Comparison of ENCODE assay signal across 1 cellular context in the genomic region with DNA sequence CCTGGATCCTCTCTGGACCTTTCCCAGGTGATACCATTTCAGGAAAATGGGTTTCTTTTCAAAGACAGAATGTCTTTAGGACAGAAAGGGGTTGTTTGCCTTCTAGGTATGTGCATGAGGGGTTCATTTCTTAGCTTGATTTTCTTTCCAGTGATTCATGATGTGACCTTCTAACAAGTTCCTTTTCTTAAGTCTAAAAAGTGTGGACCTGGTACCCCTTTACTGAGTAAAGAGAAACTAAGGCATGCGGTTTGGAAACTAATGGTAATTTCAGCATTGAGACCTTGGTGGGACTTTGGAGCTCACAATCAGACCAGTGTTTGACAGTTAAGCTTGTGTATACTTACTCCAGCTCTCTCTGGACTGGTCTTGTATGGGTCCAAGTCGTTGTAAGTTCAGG.
TF ChIP-seq lines count a peak whose summit lies in the region.

No MANE protein-coding gene starts in this region.

TF ChIP-seq in GM23338, 12 proteins besides CTCF, POLR2A, EP300 and RAD21 (continued from another document):
- TF ChIP-seq, protein P1, sequence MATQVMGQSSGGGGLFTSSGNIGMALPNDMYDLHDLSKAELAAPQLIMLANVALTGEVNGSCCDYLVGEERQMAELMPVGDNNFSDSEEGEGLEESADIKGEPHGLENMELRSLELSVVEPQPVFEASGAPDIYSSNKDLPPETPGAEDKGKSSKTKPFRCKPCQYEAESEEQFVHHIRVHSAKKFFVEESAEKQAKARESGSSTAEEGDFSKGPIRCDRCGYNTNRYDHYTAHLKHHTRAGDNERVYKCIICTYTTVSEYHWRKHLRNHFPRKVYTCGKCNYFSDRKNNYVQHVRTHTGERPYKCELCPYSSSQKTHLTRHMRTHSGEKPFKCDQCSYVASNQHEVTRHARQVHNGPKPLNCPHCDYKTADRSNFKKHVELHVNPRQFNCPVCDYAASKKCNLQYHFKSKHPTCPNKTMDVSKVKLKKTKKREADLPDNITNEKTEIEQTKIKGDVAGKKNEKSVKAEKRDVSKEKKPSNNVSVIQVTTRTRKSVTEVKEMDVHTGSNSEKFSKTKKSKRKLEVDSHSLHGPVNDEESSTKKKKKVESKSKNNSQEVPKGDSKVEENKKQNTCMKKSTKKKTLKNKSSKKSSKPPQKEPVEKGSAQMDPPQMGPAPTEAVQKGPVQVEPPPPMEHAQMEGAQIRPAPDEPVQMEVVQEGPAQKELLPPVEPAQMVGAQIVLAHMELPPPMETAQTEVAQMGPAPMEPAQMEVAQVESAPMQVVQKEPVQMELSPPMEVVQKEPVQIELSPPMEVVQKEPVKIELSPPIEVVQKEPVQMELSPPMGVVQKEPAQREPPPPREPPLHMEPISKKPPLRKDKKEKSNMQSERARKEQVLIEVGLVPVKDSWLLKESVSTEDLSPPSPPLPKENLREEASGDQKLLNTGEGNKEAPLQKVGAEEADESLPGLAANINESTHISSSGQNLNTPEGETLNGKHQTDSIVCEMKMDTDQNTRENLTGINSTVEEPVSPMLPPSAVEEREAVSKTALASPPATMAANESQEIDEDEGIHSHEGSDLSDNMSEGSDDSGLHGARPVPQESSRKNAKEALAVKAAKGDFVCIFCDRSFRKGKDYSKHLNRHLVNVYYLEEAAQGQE (IDR thresholded peaks at IDR 0.05; ENCODE audit: unreplicated experiment), result no peak
- TF ChIP-seq POLR2AphosphoS5 (IDR thresholded peaks at IDR 0.05; ENCODE audit: low read depth), result no peak
- TF ChIP-seq, protein P2, sequence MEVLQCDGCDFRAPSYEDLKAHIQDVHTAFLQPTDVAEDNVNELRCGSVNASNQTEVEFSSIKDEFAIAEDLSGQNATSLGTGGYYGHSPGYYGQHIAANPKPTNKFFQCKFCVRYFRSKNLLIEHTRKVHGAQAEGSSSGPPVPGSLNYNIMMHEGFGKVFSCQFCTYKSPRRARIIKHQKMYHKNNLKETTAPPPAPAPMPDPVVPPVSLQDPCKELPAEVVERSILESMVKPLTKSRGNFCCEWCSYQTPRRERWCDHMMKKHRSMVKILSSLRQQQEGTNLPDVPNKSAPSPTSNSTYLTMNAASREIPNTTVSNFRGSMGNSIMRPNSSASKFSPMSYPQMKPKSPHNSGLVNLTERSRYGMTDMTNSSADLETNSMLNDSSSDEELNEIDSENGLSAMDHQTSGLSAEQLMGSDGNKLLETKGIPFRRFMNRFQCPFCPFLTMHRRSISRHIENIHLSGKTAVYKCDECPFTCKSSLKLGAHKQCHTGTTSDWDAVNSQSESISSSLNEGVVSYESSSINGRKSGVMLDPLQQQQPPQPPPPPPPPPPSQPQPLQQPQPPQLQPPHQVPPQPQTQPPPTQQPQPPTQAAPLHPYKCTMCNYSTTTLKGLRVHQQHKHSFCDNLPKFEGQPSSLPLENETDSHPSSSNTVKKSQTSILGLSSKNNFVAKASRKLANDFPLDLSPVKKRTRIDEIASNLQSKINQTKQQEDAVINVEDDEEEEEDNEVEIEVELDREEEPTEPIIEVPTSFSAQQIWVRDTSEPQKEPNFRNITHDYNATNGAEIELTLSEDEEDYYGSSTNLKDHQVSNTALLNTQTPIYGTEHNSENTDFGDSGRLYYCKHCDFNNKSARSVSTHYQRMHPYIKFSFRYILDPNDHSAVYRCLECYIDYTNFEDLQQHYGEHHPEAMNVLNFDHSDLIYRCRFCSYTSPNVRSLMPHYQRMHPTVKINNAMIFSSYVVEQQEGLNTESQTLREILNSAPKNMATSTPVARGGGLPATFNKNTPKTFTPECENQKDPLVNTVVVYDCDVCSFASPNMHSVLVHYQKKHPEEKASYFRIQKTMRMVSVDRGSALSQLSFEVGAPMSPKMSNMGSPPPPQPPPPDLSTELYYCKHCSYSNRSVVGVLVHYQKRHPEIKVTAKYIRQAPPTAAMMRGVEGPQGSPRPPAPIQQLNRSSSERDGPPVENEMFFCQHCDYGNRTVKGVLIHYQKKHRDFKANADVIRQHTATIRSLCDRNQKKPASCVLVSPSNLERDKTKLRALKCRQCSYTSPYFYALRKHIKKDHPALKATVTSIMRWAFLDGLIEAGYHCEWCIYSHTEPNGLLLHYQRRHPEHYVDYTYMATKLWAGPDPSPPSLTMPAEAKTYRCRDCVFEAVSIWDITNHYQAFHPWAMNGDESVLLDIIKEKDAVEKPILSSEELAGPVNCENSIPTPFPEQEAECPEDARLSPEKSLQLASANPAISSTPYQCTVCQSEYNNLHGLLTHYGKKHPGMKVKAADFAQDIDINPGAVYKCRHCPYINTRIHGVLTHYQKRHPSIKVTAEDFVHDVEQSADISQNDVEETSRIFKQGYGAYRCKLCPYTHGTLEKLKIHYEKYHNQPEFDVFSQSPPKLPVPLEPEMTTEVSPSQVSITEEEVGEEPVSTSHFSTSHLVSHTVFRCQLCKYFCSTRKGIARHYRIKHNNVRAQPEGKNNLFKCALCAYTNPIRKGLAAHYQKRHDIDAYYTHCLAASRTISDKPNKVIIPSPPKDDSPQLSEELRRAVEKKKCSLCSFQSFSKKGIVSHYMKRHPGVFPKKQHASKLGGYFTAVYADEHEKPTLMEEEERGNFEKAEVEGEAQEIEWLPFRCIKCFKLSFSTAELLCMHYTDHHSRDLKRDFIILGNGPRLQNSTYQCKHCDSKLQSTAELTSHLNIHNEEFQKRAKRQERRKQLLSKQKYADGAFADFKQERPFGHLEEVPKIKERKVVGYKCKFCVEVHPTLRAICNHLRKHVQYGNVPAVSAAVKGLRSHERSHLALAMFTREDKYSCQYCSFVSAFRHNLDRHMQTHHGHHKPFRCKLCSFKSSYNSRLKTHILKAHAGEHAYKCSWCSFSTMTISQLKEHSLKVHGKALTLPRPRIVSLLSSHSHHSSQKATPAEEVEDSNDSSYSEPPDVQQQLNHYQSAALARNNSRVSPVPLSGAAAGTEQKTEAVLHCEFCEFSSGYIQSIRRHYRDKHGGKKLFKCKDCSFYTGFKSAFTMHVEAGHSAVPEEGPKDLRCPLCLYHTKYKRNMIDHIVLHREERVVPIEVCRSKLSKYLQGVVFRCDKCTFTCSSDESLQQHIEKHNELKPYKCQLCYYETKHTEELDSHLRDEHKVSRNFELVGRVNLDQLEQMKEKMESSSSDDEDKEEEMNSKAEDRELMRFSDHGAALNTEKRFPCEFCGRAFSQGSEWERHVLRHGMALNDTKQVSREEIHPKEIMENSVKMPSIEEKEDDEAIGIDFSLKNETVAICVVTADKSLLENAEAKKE (CRISPR knock-in tag; IDR thresholded peaks at IDR 0.05), result no peak
